ENCODE assay signal across 17 cellular contexts in genomic region chr5:101163088-101163487, GRCh38.
DNase-seq lines count a peak whose midpoint lies in the region; ATAC-seq and TF ChIP-seq lines count a peak whose summit lies in the region.
"Had no signal": no experiment of that assay in that cellular context is flagged by ENCODE, and none has a peak within 500 bp of the region (broad histone marks: within the 10 kb centered on the region; RNA-seq: fewer than 3 reads in every experiment).

No MANE protein-coding gene starts in this region.

- H3K4me3 Mint-ChIP-seq in GM23338, result no peak overlapping the region
- H3K4me3 Mint-ChIP-seq in WTC11, result no peak overlapping the region
- H3K4me3 Mint-ChIP-seq in neural progenitor cell, result no peak overlapping the region
- H3K4me3 Mint-ChIP-seq: B cell; CD8-positive, alpha-beta T cell; IgD-negative memory B cell had no signal

- no peaks in the 10 kb centered on the region for H3K9me2 ChIP-seq in GM23338 (ENCODE audit: insufficient read depth)

- H3K27me3 Mint-ChIP-seq in GM23338 (ENCODE audit: insufficient read depth, low read depth, poor library complexity), result no peaks in the 10 kb centered on the region
- H3K27me3 Mint-ChIP-seq in WTC11 (ENCODE audit: low read depth), result no peaks in the 10 kb centered on the region
- H3K27me3 Mint-ChIP-seq in neural progenitor cell (ENCODE audit: insufficient read depth, low read depth), result peaks cover 3% of the 10 kb centered on the region

- H3K27ac Mint-ChIP-seq in GM23338 (no peak overlapping the region), WTC11 (no peak overlapping the region), neural progenitor cell (no peak overlapping the region)
- H3K27ac Mint-ChIP-seq: B cell; CD8-positive, alpha-beta T cell; IgD-negative memory B cell had no signal

- H3K27ac ChIP-seq in GM23338 (ENCODE audit: low read depth), result no peak overlapping the region
- no peak overlapping the region for H3K27ac ChIP-seq in neural progenitor cell
- H3K27ac ChIP-seq: BLaER1 treated with 17β-estradiol and CSF1 and Interleukin-3, amounts not matched to agents 10 nM and 100 nM had no signal

- no peaks in the 10 kb centered on the region for H3K79me2 ChIP-seq in GM23338 (replicated peaks; ENCODE audit: insufficient read depth)
- H3K79me2 ChIP-seq in neural progenitor cell (ENCODE audit: low read depth), result no peaks in the 10 kb centered on the region

- no peak for ATAC-seq in GM23338
- ATAC-seq in WTC11, result peak; percentile 47
- no peak for ATAC-seq in HG02938 (IDR thresholded peaks at IDR 0.05; ENCODE audit: unreplicated experiment)
- ATAC-seq: CD8-positive, alpha-beta T cell; HepG2 had no signal

- no peaks in the 10 kb centered on the region for H4K20me1 ChIP-seq in GM23338 (replicated peaks; ENCODE audit: insufficient read depth)
- no peaks in the 10 kb centered on the region for H4K20me1 ChIP-seq in neural progenitor cell (ENCODE audit: low read depth)
- H4K20me1 ChIP-seq: BLaER1 treated with 17β-estradiol and CSF1 and Interleukin-3, amounts not matched to agents 10 nM and 100 nM had no signal

- peaks cover 3% of the 10 kb centered on the region; the same call in 2 of the 3 replicates for H3K36me3 Mint-ChIP-seq in GM23338 (ENCODE audit: low read depth)
- no peaks in the 10 kb centered on the region for H3K36me3 Mint-ChIP-seq in WTC11
- no peaks in the 10 kb centered on the region for H3K36me3 Mint-ChIP-seq in neural progenitor cell
- H3K36me3 Mint-ChIP-seq: CD8-positive, alpha-beta T cell; IgD-negative memory B cell had no signal

- peaks cover 13% of the 10 kb centered on the region; the same call in 2 of the 3 replicates for H3K9me3 Mint-ChIP-seq in GM23338
- peaks cover 16% of the 10 kb centered on the region for H3K9me3 Mint-ChIP-seq in WTC11
- H3K9me3 Mint-ChIP-seq in neural progenitor cell, result peaks cover 2% of the 10 kb centered on the region
- H3K9me3 Mint-ChIP-seq: CD8-positive, alpha-beta T cell had no signal

- POLR2A ChIA-PET in WTC11 (lab: Charles Lee), result no interaction called here

- H3K36me3 ChIP-seq in GM23338 (ENCODE audit: insufficient read depth) (no peaks in the 10 kb centered on the region), neural progenitor cell (no peaks in the 10 kb centered on the region)
- H3K36me3 ChIP-seq: BLaER1 treated with 17β-estradiol and CSF1 and Interleukin-3, amounts not matched to agents 10 nM and 100 nM had no signal

- H3K9ac ChIP-seq in neural progenitor cell, result no peak overlapping the region
- H3K9ac ChIP-seq: BLaER1 treated with 17β-estradiol and CSF1 and Interleukin-3, amounts not matched to agents 10 nM and 100 nM had no signal

- TF ChIP-seq CTCF in GM23338 (conservative IDR thresholded peaks at IDR 0.05; ENCODE audit: low read depth in 2 of 2) (no peak), WTC11 (IDR thresholded peaks at IDR 0.05) (no peak), neural progenitor cell (IDR thresholded peaks at IDR 0.05) (no peak)

- H3F3A ChIP-seq in GM23338 (replicated peaks; ENCODE audit: low read depth) (no peaks in the 10 kb centered on the region), neural progenitor cell (ENCODE audit: low read depth) (no peaks in the 10 kb centered on the region)

- no peak overlapping the region for H3K4me2 ChIP-seq in GM23338
- no peak overlapping the region for H3K4me2 ChIP-seq in neural progenitor cell
- H3K4me2 ChIP-seq: BLaER1 treated with 17β-estradiol and CSF1 and Interleukin-3, amounts not matched to agents 10 nM and 100 nM had no signal

- H3K9me3 ChIP-seq in neural progenitor cell (ENCODE audit: low read depth), result no peaks in the 10 kb centered on the region
- H3K9me3 ChIP-seq: BLaER1 treated with 17β-estradiol and CSF1 and Interleukin-3, amounts not matched to agents 10 nM and 100 nM had no signal

- CTCF ChIA-PET in WTC11 (lab: Charles Lee), result no interaction called here

- H3K4me3 ChIP-seq in GM23338 (no peak overlapping the region), neural progenitor cell (no peak overlapping the region)
- H3K4me3 ChIP-seq: BLaER1 treated with 17β-estradiol and CSF1 and Interleukin-3, amounts not matched to agents 10 nM and 100 nM had no signal

- DNase-seq in GM23338 (ENCODE audit: low spot score), result no peak
- DNase-seq in WTC11 (ENCODE audit: low spot score), result no peak
- peak; percentile 3 for DNase-seq in neural progenitor cell (ENCODE audit: low spot score)
- no peak for DNase-seq in dermis blood vessel endothelial cell
- DNase-seq in DMS114 treated with DMSO at 0.1 percent for 48 hours (lab: John Stamatoyannopoulos, UW; ENCODE audit: unreplicated experiment), result no peak
- DNase-seq in stimulated activated CD4-positive, alpha-beta T cell treated with anti-CD3 and anti-CD28 coated beads, Interleukin-4, amount 100 ng/mL, for 1 hour, result no peak
- DNase-seq: CD8-positive, alpha-beta T cell; COR-L47; DMS 273 treated with DMSO at 0.1 percent for 48 hours; GF-D8; GOT3; H7 had no signal

- no peaks in the 10 kb centered on the region for H3K4me1 Mint-ChIP-seq in GM23338
- H3K4me1 Mint-ChIP-seq in WTC11, result 0 out of 2 replicates have a peak, but pooled peaks cover 7% of the 10 kb centered on the region
- H3K4me1 Mint-ChIP-seq in neural progenitor cell, result no peaks in the 10 kb centered on the region
- H3K4me1 Mint-ChIP-seq: B cell, IgD-negative memory B cell had no signal

- H2AFZ ChIP-seq in GM23338 (peak overlapping the region; percentile 23; the same call in 1 of the 2 replicates), neural progenitor cell (replicated peaks) (peak overlapping the region; percentile 90)

- H3K4me1 ChIP-seq in GM23338 (ENCODE audit: insufficient read depth) (no peaks in the 10 kb centered on the region), neural progenitor cell (no peaks in the 10 kb centered on the region)
- H3K4me1 ChIP-seq: BLaER1 treated with 17β-estradiol and CSF1 and Interleukin-3, amounts not matched to agents 10 nM and 100 nM had no signal

- no peaks in the 10 kb centered on the region for H3K27me3 ChIP-seq in GM23338 (ENCODE audit: insufficient read depth)
- H3K27me3 ChIP-seq in neural progenitor cell, result no peaks in the 10 kb centered on the region
- H3K27me3 ChIP-seq: BLaER1 treated with 17β-estradiol and CSF1 and Interleukin-3, amounts not matched to agents 10 nM and 100 nM had no signal

TF ChIP-seq in GM23338, 12 proteins besides CTCF, POLR2A, EP300 and RAD21 (continues in another document):
- no peak for TF ChIP-seq JUNB (IDR thresholded peaks at IDR 0.05; ENCODE audit: unreplicated experiment)
- TF ChIP-seq ZNF331 (CRISPR knock-in tag; IDR thresholded peaks at IDR 0.05; ENCODE audit: low read depth), result no peak
- TF ChIP-seq STAT1 (IDR thresholded peaks at IDR 0.05; ENCODE audit: unreplicated experiment), result no peak
- no peak for TF ChIP-seq EZH2phosphoT487 (IDR thresholded peaks at IDR 0.05; ENCODE audit: unreplicated experiment)
- TF ChIP-seq ETS1 (IDR thresholded peaks at IDR 0.05), result no peak
- TF ChIP-seq ZNF114 (CRISPR knock-in tag; IDR thresholded peaks at IDR 0.05), result no peak
- TF ChIP-seq CREB1 (CRISPR knock-in tag; IDR thresholded peaks at IDR 0.05; ENCODE audit: low read depth), result no peak

TF ChIP-seq in WTC11, 78 proteins besides CTCF, POLR2A, EP300 and RAD21 (continues in another document):
- TF ChIP-seq EMX1 (CRISPR knock-in tag; IDR thresholded peaks at IDR 0.05) (no peak), MLX (CRISPR knock-in tag; IDR thresholded peaks at IDR 0.05) (no peak), CDX4 (CRISPR knock-in tag; IDR thresholded peaks at IDR 0.05; ENCODE audit: borderline replicate concordance) (no peak), MYBL2 (CRISPR knock-in tag; IDR thresholded peaks at IDR 0.05) (no peak), NR2C2 (CRISPR knock-in tag; IDR thresholded peaks at IDR 0.05) (no peak), ERG (CRISPR knock-in tag; IDR thresholded peaks at IDR 0.05) (no peak), GABPB1 (CRISPR knock-in tag; IDR thresholded peaks at IDR 0.05) (no peak)
- TF ChIP-seq, protein P1, sequence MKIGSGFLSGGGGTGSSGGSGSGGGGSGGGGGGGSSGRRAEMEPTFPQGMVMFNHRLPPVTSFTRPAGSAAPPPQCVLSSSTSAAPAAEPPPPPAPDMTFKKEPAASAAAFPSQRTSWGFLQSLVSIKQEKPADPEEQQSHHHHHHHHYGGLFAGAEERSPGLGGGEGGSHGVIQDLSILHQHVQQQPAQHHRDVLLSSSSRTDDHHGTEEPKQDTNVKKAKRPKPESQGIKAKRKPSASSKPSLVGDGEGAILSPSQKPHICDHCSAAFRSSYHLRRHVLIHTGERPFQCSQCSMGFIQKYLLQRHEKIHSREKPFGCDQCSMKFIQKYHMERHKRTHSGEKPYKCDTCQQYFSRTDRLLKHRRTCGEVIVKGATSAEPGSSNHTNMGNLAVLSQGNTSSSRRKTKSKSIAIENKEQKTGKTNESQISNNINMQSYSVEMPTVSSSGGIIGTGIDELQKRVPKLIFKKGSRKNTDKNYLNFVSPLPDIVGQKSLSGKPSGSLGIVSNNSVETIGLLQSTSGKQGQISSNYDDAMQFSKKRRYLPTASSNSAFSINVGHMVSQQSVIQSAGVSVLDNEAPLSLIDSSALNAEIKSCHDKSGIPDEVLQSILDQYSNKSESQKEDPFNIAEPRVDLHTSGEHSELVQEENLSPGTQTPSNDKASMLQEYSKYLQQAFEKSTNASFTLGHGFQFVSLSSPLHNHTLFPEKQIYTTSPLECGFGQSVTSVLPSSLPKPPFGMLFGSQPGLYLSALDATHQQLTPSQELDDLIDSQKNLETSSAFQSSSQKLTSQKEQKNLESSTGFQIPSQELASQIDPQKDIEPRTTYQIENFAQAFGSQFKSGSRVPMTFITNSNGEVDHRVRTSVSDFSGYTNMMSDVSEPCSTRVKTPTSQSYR (CRISPR knock-in tag; IDR thresholded peaks at IDR 0.05), result no peak
